1 cellular context compared by ENCODE assay signal in genomic region chr19:55654833-55655647, GRCh38.
TF ChIP-seq lines count a peak whose summit lies in the region.

Gene U2AF2, plus strand, starts transcription at chr19:55655035. Its CDS starts 70 bp downstream, at chr19:55655105.

TF ChIP-seq in SK-N-SH, 30 proteins besides CTCF, POLR2A, EP300 and RAD21 (continued from another document):
- TF ChIP-seq, protein P1, sequence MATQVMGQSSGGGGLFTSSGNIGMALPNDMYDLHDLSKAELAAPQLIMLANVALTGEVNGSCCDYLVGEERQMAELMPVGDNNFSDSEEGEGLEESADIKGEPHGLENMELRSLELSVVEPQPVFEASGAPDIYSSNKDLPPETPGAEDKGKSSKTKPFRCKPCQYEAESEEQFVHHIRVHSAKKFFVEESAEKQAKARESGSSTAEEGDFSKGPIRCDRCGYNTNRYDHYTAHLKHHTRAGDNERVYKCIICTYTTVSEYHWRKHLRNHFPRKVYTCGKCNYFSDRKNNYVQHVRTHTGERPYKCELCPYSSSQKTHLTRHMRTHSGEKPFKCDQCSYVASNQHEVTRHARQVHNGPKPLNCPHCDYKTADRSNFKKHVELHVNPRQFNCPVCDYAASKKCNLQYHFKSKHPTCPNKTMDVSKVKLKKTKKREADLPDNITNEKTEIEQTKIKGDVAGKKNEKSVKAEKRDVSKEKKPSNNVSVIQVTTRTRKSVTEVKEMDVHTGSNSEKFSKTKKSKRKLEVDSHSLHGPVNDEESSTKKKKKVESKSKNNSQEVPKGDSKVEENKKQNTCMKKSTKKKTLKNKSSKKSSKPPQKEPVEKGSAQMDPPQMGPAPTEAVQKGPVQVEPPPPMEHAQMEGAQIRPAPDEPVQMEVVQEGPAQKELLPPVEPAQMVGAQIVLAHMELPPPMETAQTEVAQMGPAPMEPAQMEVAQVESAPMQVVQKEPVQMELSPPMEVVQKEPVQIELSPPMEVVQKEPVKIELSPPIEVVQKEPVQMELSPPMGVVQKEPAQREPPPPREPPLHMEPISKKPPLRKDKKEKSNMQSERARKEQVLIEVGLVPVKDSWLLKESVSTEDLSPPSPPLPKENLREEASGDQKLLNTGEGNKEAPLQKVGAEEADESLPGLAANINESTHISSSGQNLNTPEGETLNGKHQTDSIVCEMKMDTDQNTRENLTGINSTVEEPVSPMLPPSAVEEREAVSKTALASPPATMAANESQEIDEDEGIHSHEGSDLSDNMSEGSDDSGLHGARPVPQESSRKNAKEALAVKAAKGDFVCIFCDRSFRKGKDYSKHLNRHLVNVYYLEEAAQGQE (IDR thresholded peaks at IDR 0.05; ENCODE audit: low read depth, low read length): no peak
- TF ChIP-seq, protein P2, sequence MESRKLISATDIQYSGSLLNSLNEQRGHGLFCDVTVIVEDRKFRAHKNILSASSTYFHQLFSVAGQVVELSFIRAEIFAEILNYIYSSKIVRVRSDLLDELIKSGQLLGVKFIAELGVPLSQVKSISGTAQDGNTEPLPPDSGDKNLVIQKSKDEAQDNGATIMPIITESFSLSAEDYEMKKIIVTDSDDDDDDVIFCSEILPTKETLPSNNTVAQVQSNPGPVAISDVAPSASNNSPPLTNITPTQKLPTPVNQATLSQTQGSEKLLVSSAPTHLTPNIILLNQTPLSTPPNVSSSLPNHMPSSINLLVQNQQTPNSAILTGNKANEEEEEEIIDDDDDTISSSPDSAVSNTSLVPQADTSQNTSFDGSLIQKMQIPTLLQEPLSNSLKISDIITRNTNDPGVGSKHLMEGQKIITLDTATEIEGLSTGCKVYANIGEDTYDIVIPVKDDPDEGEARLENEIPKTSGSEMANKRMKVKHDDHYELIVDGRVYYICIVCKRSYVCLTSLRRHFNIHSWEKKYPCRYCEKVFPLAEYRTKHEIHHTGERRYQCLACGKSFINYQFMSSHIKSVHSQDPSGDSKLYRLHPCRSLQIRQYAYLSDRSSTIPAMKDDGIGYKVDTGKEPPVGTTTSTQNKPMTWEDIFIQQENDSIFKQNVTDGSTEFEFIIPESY (IDR thresholded peaks at IDR 0.05; ENCODE audit: borderline replicate concordance, low read depth): no peak; the same call in 1 of the 2 replicates
- no peak for TF ChIP-seq JUND (IDR thresholded peaks at IDR 0.05)
- no peak for TF ChIP-seq FOXJ3 (CRISPR knock-in tag; IDR thresholded peaks at IDR 0.05)
- TF ChIP-seq TAF1 (IDR thresholded peaks at IDR 0.05; ENCODE audit: borderline replicate concordance, low read depth, low read length): peak; percentile 76; the same call in 1 of the 2 replicates
- no peak; the same call in 1 of the 2 replicates for TF ChIP-seq PBX3 (IDR thresholded peaks at IDR 0.05)
- peak; percentile 85 for TF ChIP-seq ELF1 (IDR thresholded peaks at IDR 0.05)
